ENCODE assay signal across 10 cellular contexts in the genomic region with DNA sequence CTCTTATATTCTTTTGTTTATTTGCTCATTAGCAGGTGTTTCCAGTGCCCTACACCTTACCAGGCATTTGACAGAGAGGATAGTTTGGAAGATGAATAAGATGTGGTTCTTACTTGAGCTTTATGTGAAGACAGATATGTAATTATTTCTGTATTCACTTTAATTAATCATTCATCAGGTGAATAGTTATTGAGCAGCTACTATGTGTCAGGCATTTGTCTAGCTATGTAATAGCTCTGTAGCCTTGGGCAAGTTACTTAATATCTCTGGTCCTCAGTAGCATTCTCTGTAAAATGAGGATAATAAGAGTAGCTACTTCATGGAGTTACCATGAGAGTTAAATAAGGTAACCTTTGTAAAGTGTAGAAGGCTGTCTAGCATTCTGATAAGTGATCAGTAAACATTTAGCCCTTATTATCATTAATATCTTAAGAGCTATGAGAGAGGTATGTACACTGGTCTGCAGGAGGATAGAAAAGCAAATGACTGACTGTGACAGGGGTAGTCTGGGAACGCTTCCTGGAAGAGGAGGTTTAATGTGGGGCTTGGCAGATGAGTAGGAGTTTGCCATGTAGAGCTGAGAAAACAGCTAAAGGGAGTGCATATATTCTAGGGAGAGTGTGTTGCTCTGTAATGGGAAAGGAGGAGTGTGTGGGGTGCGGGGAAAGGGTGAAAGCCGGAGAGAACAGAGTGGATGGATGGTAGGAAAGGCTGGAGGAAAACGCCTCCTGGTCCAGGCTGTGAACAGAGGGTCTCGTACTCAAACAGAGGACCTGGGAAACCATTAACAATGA. TPM values are rescaled to one million over a fixed set of nuclear protein-coding genes. Genes with fewer than 3 reads are reported as not detected.
DNase-seq lines count a peak whose midpoint lies in the region; ATAC-seq and TF ChIP-seq lines count a peak whose summit lies in the region.
"Had no signal": no experiment of that assay in that cellular context is flagged by ENCODE, and none has a peak within 500 bp of the region (broad histone marks: within the 10 kb centered on the region; RNA-seq: fewer than 3 reads in every experiment).

No MANE protein-coding gene starts in this region.

- no peaks in the 10 kb centered on the region for H3K27me3 Mint-ChIP-seq in CD4-positive, CD25-positive, alpha-beta regulatory T cell
- no peaks in the 10 kb centered on the region for H3K27me3 Mint-ChIP-seq in effector memory CD8-positive, alpha-beta T cell
- H3K27me3 Mint-ChIP-seq in progenitor cell of endocrine pancreas = peaks cover 3% of the 10 kb centered on the region

- BruUV-seq in OCI-LY7 (replicated peaks; lab: Mats Ljungman, UMichigan) = no TSS peak

- H3K36me3 Mint-ChIP-seq in CD4-positive, CD25-positive, alpha-beta regulatory T cell = no peaks in the 10 kb centered on the region
- H3K36me3 Mint-ChIP-seq in effector memory CD8-positive, alpha-beta T cell (ENCODE audit: insufficient read depth) = peaks cover 5% of the 10 kb centered on the region
- no peaks in the 10 kb centered on the region for H3K36me3 Mint-ChIP-seq in progenitor cell of endocrine pancreas (ENCODE audit: insufficient read depth)

- no peak for ATAC-seq in CD4-positive, CD25-positive, alpha-beta regulatory T cell (ENCODE audit: low read depth in 2 of 2)
- no peak for ATAC-seq in effector memory CD8-positive, alpha-beta T cell (replicated peaks)
- ATAC-seq in HG03521 (IDR thresholded peaks at IDR 0.05; ENCODE audit: unreplicated experiment) (no peak), HG02610 (IDR thresholded peaks at IDR 0.05; ENCODE audit: unreplicated experiment) (no peak), GM21825 (IDR thresholded peaks at IDR 0.05; ENCODE audit: unreplicated experiment) (no peak)

- no peaks in the 10 kb centered on the region for H3K9me2 ChIP-seq in Loucy (replicated peaks; ENCODE audit: low read depth, low read length)
- H3K9me2 ChIP-seq in OCI-LY7 (ENCODE audit: insufficient read depth, low read length) = no peaks in the 10 kb centered on the region

- no peak overlapping the region for H3K4me3 ChIP-seq in CD4-positive, CD25-positive, alpha-beta regulatory T cell (ENCODE audit: low read depth, low read length)
- H3K4me3 ChIP-seq in Loucy (ENCODE audit: low read length, poor library complexity, severe bottlenecking) (no peak overlapping the region), OCI-LY7 (ENCODE audit: low read depth, low read length, poor library complexity, severe bottlenecking) (no peak overlapping the region)

- peak overlapping the region in 2 of 3 donors; percentile 48 to 56 for H3K27ac Mint-ChIP-seq in CD4-positive, CD25-positive, alpha-beta regulatory T cell
- peak overlapping the region; percentile 14 to 44 for H3K27ac Mint-ChIP-seq in effector memory CD8-positive, alpha-beta T cell
- peak overlapping the region; percentile 53 for H3K27ac Mint-ChIP-seq in progenitor cell of endocrine pancreas

- no peak overlapping the region for H2AFZ ChIP-seq in Loucy (ENCODE audit: low read length)
- H2AFZ ChIP-seq in OCI-LY7 (ENCODE audit: low read length) = no peak overlapping the region

- no peaks in the 10 kb centered on the region for H3K36me3 ChIP-seq in CD4-positive, CD25-positive, alpha-beta regulatory T cell (ENCODE audit: control insufficient read depth, insufficient read depth, low read length)
- H3K36me3 ChIP-seq in Loucy (ENCODE audit: insufficient read depth, low read length) = no peaks in the 10 kb centered on the region
- H3K36me3 ChIP-seq in OCI-LY7 (ENCODE audit: insufficient read depth, low read length) = no peaks in the 10 kb centered on the region

- no peaks in the 10 kb centered on the region for H3F3A ChIP-seq in Loucy (ENCODE audit: low read depth)

- H3K79me2 ChIP-seq in Loucy (ENCODE audit: insufficient read depth, low read length) (no peaks in the 10 kb centered on the region), OCI-LY7 (ENCODE audit: insufficient read depth, low read depth, low read length) (no peaks in the 10 kb centered on the region)

- peaks cover 0 to 15% (median 10%) of the 10 kb centered on the region in 4 donors for H3K4me1 Mint-ChIP-seq in CD4-positive, CD25-positive, alpha-beta regulatory T cell
- H3K4me1 Mint-ChIP-seq in effector memory CD8-positive, alpha-beta T cell (ENCODE audit: low read depth in 2 of 2) = peaks cover 0 to 2% of the 10 kb centered on the region in 2 donors
- H3K4me1 Mint-ChIP-seq in progenitor cell of endocrine pancreas (ENCODE audit: low read depth) = peaks cover 12% of the 10 kb centered on the region

- no peaks in the 10 kb centered on the region for H3K27me3 ChIP-seq in CD4-positive, CD25-positive, alpha-beta regulatory T cell (ENCODE audit: control insufficient read depth, insufficient read depth, low read length)
- H3K27me3 ChIP-seq in Loucy (ENCODE audit: insufficient read depth, low read length, poor library complexity, severe bottlenecking) = no peaks in the 10 kb centered on the region

- H4K20me1 ChIP-seq in Loucy (ENCODE audit: insufficient read depth, low read length, poor library complexity, severe bottlenecking) (no peaks in the 10 kb centered on the region), OCI-LY7 (ENCODE audit: insufficient read depth, low read length) (no peaks in the 10 kb centered on the region)

- H3K9me3 Mint-ChIP-seq in CD4-positive, CD25-positive, alpha-beta regulatory T cell = no peaks in the 10 kb centered on the region
- H3K9me3 Mint-ChIP-seq in effector memory CD8-positive, alpha-beta T cell = no peaks in the 10 kb centered on the region
- H3K9me3 Mint-ChIP-seq in progenitor cell of endocrine pancreas (ENCODE audit: low read depth) = no peaks in the 10 kb centered on the region

- no peaks in the 10 kb centered on the region for H3K4me1 ChIP-seq in CD4-positive, CD25-positive, alpha-beta regulatory T cell (ENCODE audit: control insufficient read depth, insufficient read depth, low read length, poor library complexity, severe bottlenecking)
- peaks cover 43% of the 10 kb centered on the region for H3K4me1 ChIP-seq in Loucy (ENCODE audit: insufficient read depth, low read length, poor library complexity, severe bottlenecking)
- H3K4me1 ChIP-seq in OCI-LY7 (ENCODE audit: insufficient read depth, low read length, poor library complexity, severe bottlenecking) = no peaks in the 10 kb centered on the region

- POLR2A ChIA-PET in OCI-LY7 (lab: Charles Lee) = no interaction called here

- TF ChIP-seq CTCF in Loucy (conservative IDR thresholded peaks at IDR 0.05; ENCODE audit: low read length) (no peak), progenitor cell of endocrine pancreas (IDR thresholded peaks at IDR 0.05; ENCODE audit: unreplicated experiment) (no peak), OCI-LY7 (conservative IDR thresholded peaks at IDR 0.05; ENCODE audit: low read length) (no peak)

- H3K9ac ChIP-seq in Loucy (ENCODE audit: low read depth, low read length, poor library complexity, severe bottlenecking) = no peak overlapping the region

- DNase-seq in CD4-positive, CD25-positive, alpha-beta regulatory T cell = no peak
- no peak for DNase-seq in effector memory CD8-positive, alpha-beta T cell
- no peak for DNase-seq in progenitor cell of endocrine pancreas (ENCODE audit: low spot score, unreplicated experiment)
- no peak for DNase-seq in OCI-LY7 (ENCODE audit: low spot score)
- DNase-seq: activated CD4-positive, CD25-positive, alpha-beta regulatory T cell; stimulated activated CD4-positive, alpha-beta T cell treated with anti-CD3 and anti-CD28 coated beads, Interleukin-4, amount 100 ng/mL, for 4 hours had no signal

- H3K27ac ChIP-seq in CD4-positive, CD25-positive, alpha-beta regulatory T cell (ENCODE audit: insufficient read depth, low read length, poor library complexity, severe bottlenecking) = no peak overlapping the region
- H3K27ac ChIP-seq in OCI-LY7 (ENCODE audit: low read depth, low read length, poor library complexity, severe bottlenecking) = no peak overlapping the region

- H3K4me3 Mint-ChIP-seq in CD4-positive, CD25-positive, alpha-beta regulatory T cell = no peak overlapping the region
- no peak overlapping the region for H3K4me3 Mint-ChIP-seq in effector memory CD8-positive, alpha-beta T cell
- no peak overlapping the region for H3K4me3 Mint-ChIP-seq in progenitor cell of endocrine pancreas (ENCODE audit: low read depth)

- H3K4me2 ChIP-seq in Loucy (ENCODE audit: low read depth, low read length, poor library complexity, severe bottlenecking) (peak overlapping the region; percentile 51), OCI-LY7 (ENCODE audit: low read length) (no peak overlapping the region)

- H3K9me3 ChIP-seq in CD4-positive, CD25-positive, alpha-beta regulatory T cell (ENCODE audit: control insufficient read depth in 2 of 2, low read length in 2 of 2) = no peaks in the 10 kb centered on the region
- H3K9me3 ChIP-seq in Loucy (ENCODE audit: insufficient read depth, low read depth, low read length) (no peaks in the 10 kb centered on the region), OCI-LY7 (ENCODE audit: low read length) (no peaks in the 10 kb centered on the region)

- CTCF ChIA-PET in OCI-LY7 (lab: Charles Lee; ENCODE audit: unreplicated experiment) = interaction anchor here (0.5 kb wide), 1 partner anchor 114 kb away, joined by 3 read pairs; no protein-coding TSS in a partner anchor

- intact Hi-C loops in OCI-LY7 (cut with micrococcal nuclease; ENCODE audit: unreplicated experiment) = no loop called here

RNA-seq across cellular contexts. Expression of gene MICAL2, which starts 56.1 kb away (rescaled TPM):
- 67.5 TPM for total RNA-seq in CD4-positive, CD25-positive, alpha-beta regulatory T cell
- polyA plus RNA-seq in CD4-positive, CD25-positive, alpha-beta regulatory T cell = 10 to 100 TPM; 15.9 to 39.0 (median 22.9) TPM
- 8.3 and 10.0 TPM in 2 replicates for total RNA-seq in progenitor cell of endocrine pancreas
- total RNA-seq in OCI-LY7 (2014; rRNA removed; shearing (Covaris generic)) = not detected in 2 replicates
- total RNA-seq in OCI-LY7 (2022) = 0.59 TPM in 1 of 2 replicates, not detected in the other
